ENCODE assay signal across 33 cellular contexts in genomic region chr22:43620197-43620596, GRCh38.
"Had no signal": no experiment of that assay in that cellular context is flagged by ENCODE, and none has a peak within 500 bp of the region (broad histone marks: within the 10 kb centered on the region; RNA-seq: fewer than 3 reads in every experiment).

No MANE protein-coding gene starts in this region.

- H3K9me3 ChIP-seq: neutrophil, ovary, testis, upper lobe of right lung, uterus had no signal

- H3K36me3 Mint-ChIP-seq: stimulated activated memory B cell treated with anti-CD40 and anti-IgM and Interleukin-4, amounts not matched to agents 10 μg/mL and 1 μg/mL and 100 μg/mL, for 72 hours had no signal

- ATAC-seq: naive thymus-derived CD8-positive, alpha-beta T cell; natural killer cell treated with Interleukin-12 subunit alpha and Interleukin-12 subunit beta and Interleukin-15 and Interleukin-18, amount 100 ng/mL, for 72 hours; psoas muscle; right cardiac atrium; sciatic nerve; stimulated activated memory B cell treated with anti-CD40 and anti-IgM and Interleukin-4, amounts not matched to agents 10 μg/mL and 1 μg/mL and 100 μg/mL, for 72 hours; stimulated activated naive CD8-positive, alpha-beta T cell treated with anti-CD3 and anti-CD28 coated beads, Interleukin-15, amount 100 ng/mL, for 72 hours; stimulated activated naive CD8-positive, alpha-beta T cell treated with anti-CD3 and anti-CD28 coated beads, Interleukin-15, Interleukin-2, amounts not matched to agents 100 U/mL and 50 U/mL, for 24 hours; upper lobe of right lung had no signal

- H3K4me1 ChIP-seq: parathyroid adenoma, psoas muscle, spleen, suprapubic skin, tibial artery, transverse colon, upper lobe of right lung had no signal

- H3K36me3 ChIP-seq: neutrophil, ovary, spleen, suprapubic skin, tibial artery, transverse colon, upper lobe of right lung, uterus had no signal

- H3K27me3 Mint-ChIP-seq: progenitor cell of endocrine pancreas, type B pancreatic cell had no signal

- H3K4me3 Mint-ChIP-seq: naive thymus-derived CD8-positive, alpha-beta T cell; natural killer cell treated with Interleukin-12 subunit alpha and Interleukin-12 subunit beta and Interleukin-15 and Interleukin-18, amount 100 ng/mL, for 72 hours; nephron progenitor cell; neural crest cell; stimulated activated memory B cell treated with anti-CD40 and anti-IgM and Interleukin-4, amounts not matched to agents 10 μg/mL and 1 μg/mL and 100 μg/mL, for 72 hours; stimulated activated naive CD8-positive, alpha-beta T cell treated with anti-CD3 and anti-CD28 coated beads, Interleukin-15, amount 100 ng/mL, for 72 hours; type B pancreatic cell had no signal

- DNase-seq: naive thymus-derived CD8-positive, alpha-beta T cell; nephron progenitor cell; nucleus accumbens; ovary; posterior cingulate gyrus; psoas muscle; right cardiac atrium; spleen; stimulated activated CD4-positive, alpha-beta T cell treated with anti-CD3 and anti-CD28 coated beads, Interleukin-12 subunit alpha, Interleukin-12 subunit beta, amount 100 ng/mL, for 4 hours; stimulated activated CD4-positive, alpha-beta T cell treated with anti-CD3 and anti-CD28 coated beads, Interleukin-1b, Interleukin-23, amount 100 ng/mL, for 48 hours; stimulated activated CD4-positive, alpha-beta T cell treated with anti-CD3 and anti-CD28 coated beads, Interleukin-4, amount 100 ng/mL, for 1 hour; stimulated activated CD4-positive, alpha-beta T cell treated with anti-CD3 and anti-CD28 coated beads, Interleukin-4, amount 100 ng/mL, for 4 hours; stimulated activated CD8-positive, alpha-beta memory T cell treated with anti-CD3 and anti-CD28 coated beads, Interleukin-4, amount 100 ng/mL, for 48 hours; stimulated activated naive CD4-positive, alpha-beta T cell; stimulated activated naive CD8-positive, alpha-beta T cell treated with anti-CD3 and anti-CD28 coated beads, Interleukin-15, amount 100 ng/mL, for 72 hours; stimulated activated naive CD8-positive, alpha-beta T cell treated with anti-CD3 and anti-CD28 coated beads, Interleukin-15, Interleukin-2, amounts not matched to agents 100 U/mL and 50 U/mL, for 24 hours; substantia nigra; testis; tibial artery; transverse colon; upper lobe of right lung; uterus had no signal

- H3K4me3 ChIP-seq: ovary, psoas muscle, skin epidermis, smooth muscle cell, spleen, suprapubic skin, testis, tibial artery, transverse colon, upper lobe of right lung, uterus had no signal

- H3K27ac ChIP-seq: neutrophil, ovary, parathyroid adenoma, psoas muscle, skin epidermis, spleen, suprapubic skin, testis, tibial artery, transverse colon, upper lobe of right lung, uterus had no signal

- H3K27ac Mint-ChIP-seq: naive thymus-derived CD8-positive, alpha-beta T cell; natural killer cell treated with Interleukin-12 subunit alpha and Interleukin-12 subunit beta and Interleukin-15 and Interleukin-18, amount 100 ng/mL, for 72 hours; nephron progenitor cell; progenitor cell of endocrine pancreas; stimulated activated memory B cell treated with anti-CD40 and anti-IgM and Interleukin-4, amounts not matched to agents 10 μg/mL and 1 μg/mL and 100 μg/mL, for 72 hours; stimulated activated naive CD8-positive, alpha-beta T cell treated with anti-CD3 and anti-CD28 coated beads, Interleukin-15, amount 100 ng/mL, for 72 hours; type B pancreatic cell had no signal

- H3K4me1 Mint-ChIP-seq: nephron progenitor cell; neural crest cell; stimulated activated memory B cell treated with anti-CD40 and anti-IgM and Interleukin-4, amounts not matched to agents 10 μg/mL and 1 μg/mL and 100 μg/mL, for 72 hours; stimulated activated naive CD8-positive, alpha-beta T cell treated with anti-CD3 and anti-CD28 coated beads, Interleukin-15, amount 100 ng/mL, for 72 hours had no signal
